Comparison of ENCODE assay signal across 1 cellular context in the genomic region with DNA sequence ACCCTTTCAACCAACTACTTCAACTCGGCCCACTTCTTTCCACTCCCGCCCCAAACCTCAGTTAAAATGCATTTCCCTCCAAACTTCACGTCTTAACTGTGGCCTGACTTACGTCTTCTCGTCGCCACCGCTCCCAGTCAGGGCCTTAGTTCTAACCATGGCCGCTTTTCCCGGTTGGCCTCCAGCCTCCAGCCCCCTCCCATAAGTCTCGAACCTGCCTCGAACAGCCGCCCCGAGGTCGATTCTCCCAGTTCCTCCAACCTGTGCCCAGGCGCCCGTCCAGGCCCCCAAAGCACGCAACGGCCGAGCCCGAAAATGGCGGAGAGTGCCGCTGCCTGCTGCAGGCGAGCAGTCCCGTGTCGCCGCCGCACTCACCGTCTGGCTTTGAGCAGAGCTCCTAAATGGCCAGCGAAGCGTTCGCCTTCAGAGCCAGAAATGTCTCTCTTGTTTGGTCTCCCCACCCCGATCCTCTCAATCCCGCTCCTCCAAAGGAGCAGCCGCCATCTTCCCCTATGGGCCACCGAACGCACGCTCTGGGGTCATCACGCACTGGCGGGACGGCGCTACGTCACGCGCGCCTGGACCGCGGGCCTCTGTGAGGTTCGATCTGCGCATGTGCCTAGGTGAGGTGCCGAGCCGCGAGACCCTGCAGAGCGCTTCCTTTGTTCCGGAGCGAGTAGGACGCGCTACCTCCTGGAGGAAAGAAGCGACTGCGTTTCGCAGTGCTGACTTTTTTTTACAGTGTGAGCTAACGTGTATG.
TF ChIP-seq lines count a peak whose summit lies in the region.

Gene WDR33 (minus strand): TSS at position 535 of the 760 bp plus-strand sequence. CDS start 40,190 bp downstream, outside the sequence.

TF ChIP-seq in HepG2, 621 proteins besides CTCF, POLR2A, EP300 and RAD21 (continued from another document and continues in another):
- TF ChIP-seq KLF6 (CRISPR knock-in tag; IDR thresholded peaks at IDR 0.05) (0 out of 2 replicates have a peak, but pooled peaks have one; percentile 22), ZNF501 (CRISPR knock-in tag; IDR thresholded peaks at IDR 0.05) (peak; percentile 94), ZNF446 (CRISPR knock-in tag; IDR thresholded peaks at IDR 0.05) (peak; percentile 84), ZMYM2 (CRISPR knock-in tag; IDR thresholded peaks at IDR 0.05) (0 out of 2 replicates have a peak, but pooled peaks have one; percentile 27), ZNF564 (CRISPR knock-in tag; IDR thresholded peaks at IDR 0.05) (peak; percentile 64; the same call in 1 of the 2 replicates), ZNF788 (CRISPR knock-in tag; IDR thresholded peaks at IDR 0.05; ENCODE audit: borderline replicate concordance) (peak; percentile 89), ZZZ3 (CRISPR knock-in tag; IDR thresholded peaks at IDR 0.05; ENCODE audit: borderline replicate concordance) (peak; percentile 84; the same call in 1 of the 2 replicates), ZFY (CRISPR knock-in tag; IDR thresholded peaks at IDR 0.05) (peak; percentile 95), ZEB1 (IDR thresholded peaks at IDR 0.05; ENCODE audit: insufficient replicate concordance, low read depth) (peak; percentile 67), AGO2 (optimal IDR thresholded peaks at IDR 0.05; ENCODE audit: low read depth, low read length) (peak; percentile 90), HDAC1 (CRISPR knock-in tag; IDR thresholded peaks at IDR 0.05) (peak; percentile 97), ZNF572 (CRISPR knock-in tag; IDR thresholded peaks at IDR 0.05) (no peak; the same call in 1 of the 2 replicates), CBX2 (IDR thresholded peaks at IDR 0.05; ENCODE audit: low read depth, low read length) (no peak), CBX2 (CRISPR knock-in tag; IDR thresholded peaks at IDR 0.05; ENCODE audit: low read depth) (no peak), MED1 (CRISPR knock-in tag; IDR thresholded peaks at IDR 0.05) (peak; percentile 71), IRF9 (CRISPR knock-in tag; IDR thresholded peaks at IDR 0.05; ENCODE audit: borderline replicate concordance) (peak; percentile 95), FOXA3 (CRISPR knock-in tag; IDR thresholded peaks at IDR 0.05) (peak; percentile 70), ZNF720 (CRISPR knock-in tag; IDR thresholded peaks at IDR 0.05) (peak; percentile 82; the same call in 1 of the 2 replicates), SETDB1 (CRISPR knock-in tag; IDR thresholded peaks at IDR 0.05; ENCODE audit: borderline replicate concordance) (no peak), SMAD3 (CRISPR knock-in tag; IDR thresholded peaks at IDR 0.05) (peak; percentile 44), ZNF709 (CRISPR knock-in tag; IDR thresholded peaks at IDR 0.05) (peak; percentile 93), ZSCAN30 (CRISPR knock-in tag; IDR thresholded peaks at IDR 0.05) (no peak), ZNF138 (CRISPR knock-in tag; IDR thresholded peaks at IDR 0.05; ENCODE audit: low read depth) (peak; percentile 74; the same call in 1 of the 2 replicates), NRL (CRISPR knock-in tag; IDR thresholded peaks at IDR 0.05; ENCODE audit: borderline replicate concordance) (peak; percentile 97), SALL2 (CRISPR knock-in tag; IDR thresholded peaks at IDR 0.05) (peak; percentile 95), ATF5 (CRISPR knock-in tag; IDR thresholded peaks at IDR 0.05; ENCODE audit: low read depth) (peak; percentile 93), ZSCAN29 (CRISPR knock-in tag; conservative IDR thresholded peaks at IDR 0.05) (peak; percentile 85), ZNF430 (CRISPR knock-in tag; IDR thresholded peaks at IDR 0.05) (peak; percentile 77; the same call in 1 of the 2 replicates), IRX3 (CRISPR knock-in tag; IDR thresholded peaks at IDR 0.05; ENCODE audit: borderline replicate concordance, low read depth) (0 out of 2 replicates have a peak, but pooled peaks have one; percentile 37), NCOA1 (CRISPR knock-in tag; IDR thresholded peaks at IDR 0.05) (peak; percentile 97), HNRNPH1 (optimal IDR thresholded peaks at IDR 0.05; ENCODE audit: low read depth, low read length) (no peak), ZFP36L2 (CRISPR knock-in tag; IDR thresholded peaks at IDR 0.05) (peak; percentile 76; the same call in 1 of the 2 replicates), ZNF839 (CRISPR knock-in tag; IDR thresholded peaks at IDR 0.05; ENCODE audit: borderline replicate concordance) (peak; percentile 87), ATF7 (IDR thresholded peaks at IDR 0.05) (no peak), ATF7 (CRISPR knock-in tag; IDR thresholded peaks at IDR 0.05) (peak; percentile 89; the same call in 1 of the 2 replicates), SRSF1 (optimal IDR thresholded peaks at IDR 0.05; ENCODE audit: low read depth, low read length) (peak; percentile 91), KAT8 (CRISPR knock-in tag; IDR thresholded peaks at IDR 0.05) (peak; percentile 95), ELF4 (CRISPR knock-in tag; IDR thresholded peaks at IDR 0.05; ENCODE audit: borderline replicate concordance) (0 out of 2 replicates have a peak, but pooled peaks have one; percentile 24), PHF5A (CRISPR knock-in tag; IDR thresholded peaks at IDR 0.05; ENCODE audit: low read depth, unreplicated experiment) (peak; percentile 97), CAMTA2 (CRISPR knock-in tag; IDR thresholded peaks at IDR 0.05; ENCODE audit: borderline replicate concordance) (0 out of 2 replicates have a peak, but pooled peaks have one; percentile 1), ZBTB3 (CRISPR knock-in tag; IDR thresholded peaks at IDR 0.05; ENCODE audit: borderline replicate concordance, low read depth) (peak; percentile 45; the same call in 1 of the 2 replicates), ZFP90 (CRISPR knock-in tag; IDR thresholded peaks at IDR 0.05; ENCODE audit: borderline replicate concordance) (peak; percentile 75; the same call in 1 of the 2 replicates), RARG (CRISPR knock-in tag; IDR thresholded peaks at IDR 0.05; ENCODE audit: low read depth) (0 out of 2 replicates have a peak, but pooled peaks have one; percentile 65), ZNF772 (CRISPR knock-in tag; IDR thresholded peaks at IDR 0.05) (peak; percentile 94), TCF7 (IDR thresholded peaks at IDR 0.05; ENCODE audit: low read depth) (no peak), REPIN1 (CRISPR knock-in tag; IDR thresholded peaks at IDR 0.05; ENCODE audit: borderline replicate concordance, low read depth) (peak; percentile 93), KDM5B (CRISPR knock-in tag; IDR thresholded peaks at IDR 0.05; ENCODE audit: borderline replicate concordance) (peak; percentile 97), ZNF614 (CRISPR knock-in tag; IDR thresholded peaks at IDR 0.05; ENCODE audit: borderline replicate concordance) (peak; percentile 84; the same call in 1 of the 2 replicates), IRF2 (CRISPR knock-in tag; IDR thresholded peaks at IDR 0.05) (peak; percentile 80), CREB3 (CRISPR knock-in tag; IDR thresholded peaks at IDR 0.05) (peak; percentile 25; the same call in 1 of the 2 replicates), ZNF737 (CRISPR knock-in tag; IDR thresholded peaks at IDR 0.05; ENCODE audit: borderline replicate concordance) (peak; percentile 71)
- TF ChIP-seq, protein P1, sequence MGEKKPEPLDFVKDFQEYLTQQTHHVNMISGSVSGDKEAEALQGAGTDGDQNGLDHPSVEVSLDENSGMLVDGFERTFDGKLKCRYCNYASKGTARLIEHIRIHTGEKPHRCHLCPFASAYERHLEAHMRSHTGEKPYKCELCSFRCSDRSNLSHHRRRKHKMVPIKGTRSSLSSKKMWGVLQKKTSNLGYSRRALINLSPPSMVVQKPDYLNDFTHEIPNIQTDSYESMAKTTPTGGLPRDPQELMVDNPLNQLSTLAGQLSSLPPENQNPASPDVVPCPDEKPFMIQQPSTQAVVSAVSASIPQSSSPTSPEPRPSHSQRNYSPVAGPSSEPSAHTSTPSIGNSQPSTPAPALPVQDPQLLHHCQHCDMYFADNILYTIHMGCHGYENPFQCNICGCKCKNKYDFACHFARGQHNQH (CRISPR knock-in tag; IDR thresholded peaks at IDR 0.05), result no peak; the same call in 1 of the 2 replicates
- TF ChIP-seq, protein P2, sequence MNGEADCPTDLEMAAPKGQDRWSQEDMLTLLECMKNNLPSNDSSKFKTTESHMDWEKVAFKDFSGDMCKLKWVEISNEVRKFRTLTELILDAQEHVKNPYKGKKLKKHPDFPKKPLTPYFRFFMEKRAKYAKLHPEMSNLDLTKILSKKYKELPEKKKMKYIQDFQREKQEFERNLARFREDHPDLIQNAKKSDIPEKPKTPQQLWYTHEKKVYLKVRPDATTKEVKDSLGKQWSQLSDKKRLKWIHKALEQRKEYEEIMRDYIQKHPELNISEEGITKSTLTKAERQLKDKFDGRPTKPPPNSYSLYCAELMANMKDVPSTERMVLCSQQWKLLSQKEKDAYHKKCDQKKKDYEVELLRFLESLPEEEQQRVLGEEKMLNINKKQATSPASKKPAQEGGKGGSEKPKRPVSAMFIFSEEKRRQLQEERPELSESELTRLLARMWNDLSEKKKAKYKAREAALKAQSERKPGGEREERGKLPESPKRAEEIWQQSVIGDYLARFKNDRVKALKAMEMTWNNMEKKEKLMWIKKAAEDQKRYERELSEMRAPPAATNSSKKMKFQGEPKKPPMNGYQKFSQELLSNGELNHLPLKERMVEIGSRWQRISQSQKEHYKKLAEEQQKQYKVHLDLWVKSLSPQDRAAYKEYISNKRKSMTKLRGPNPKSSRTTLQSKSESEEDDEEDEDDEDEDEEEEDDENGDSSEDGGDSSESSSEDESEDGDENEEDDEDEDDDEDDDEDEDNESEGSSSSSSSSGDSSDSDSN (CRISPR knock-in tag; IDR thresholded peaks at IDR 0.05), result peak; percentile 95
- TF ChIP-seq, protein P3, sequence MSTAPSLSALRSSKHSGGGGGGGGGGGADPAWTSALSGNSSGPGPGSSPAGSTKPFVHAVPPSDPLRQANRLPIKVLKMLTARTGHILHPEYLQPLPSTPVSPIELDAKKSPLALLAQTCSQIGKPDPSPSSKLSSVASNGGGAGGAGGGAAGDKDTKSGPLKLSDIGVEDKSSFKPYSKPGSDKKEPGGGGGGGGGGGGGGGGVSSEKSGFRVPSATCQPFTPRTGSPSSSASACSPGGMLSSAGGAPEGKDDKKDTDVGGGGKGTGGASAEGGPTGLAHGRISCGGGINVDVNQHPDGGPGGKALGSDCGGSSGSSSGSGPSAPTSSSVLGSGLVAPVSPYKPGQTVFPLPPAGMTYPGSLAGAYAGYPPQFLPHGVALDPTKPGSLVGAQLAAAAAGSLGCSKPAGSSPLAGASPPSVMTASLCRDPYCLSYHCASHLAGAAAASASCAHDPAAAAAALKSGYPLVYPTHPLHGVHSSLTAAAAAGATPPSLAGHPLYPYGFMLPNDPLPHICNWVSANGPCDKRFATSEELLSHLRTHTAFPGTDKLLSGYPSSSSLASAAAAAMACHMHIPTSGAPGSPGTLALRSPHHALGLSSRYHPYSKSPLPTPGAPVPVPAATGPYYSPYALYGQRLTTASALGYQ (CRISPR knock-in tag; IDR thresholded peaks at IDR 0.05), result peak; percentile 75
- TF ChIP-seq, protein P4, sequence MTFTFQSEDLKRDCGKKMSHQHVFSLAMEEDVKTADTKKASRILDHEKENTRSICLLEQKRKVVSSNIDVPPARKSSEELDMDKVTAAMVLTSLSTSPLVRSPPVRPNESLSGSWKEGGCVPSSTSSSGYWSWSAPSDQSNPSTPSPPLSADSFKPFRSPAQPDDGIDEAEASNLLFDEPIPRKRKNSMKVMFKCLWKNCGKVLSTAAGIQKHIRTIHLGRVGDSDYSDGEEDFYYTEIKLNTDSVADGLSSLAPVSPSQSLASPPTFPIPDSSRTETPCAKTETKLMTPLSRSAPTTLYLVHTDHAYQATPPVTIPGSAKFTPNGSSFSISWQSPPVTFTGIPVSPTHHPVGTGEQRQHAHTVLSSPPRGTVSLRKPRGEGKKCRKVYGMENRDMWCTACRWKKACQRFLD (CRISPR knock-in tag; IDR thresholded peaks at IDR 0.05; ENCODE audit: borderline replicate concordance), result peak; percentile 88; the same call in 1 of the 2 replicates
- TF ChIP-seq, protein P5, sequence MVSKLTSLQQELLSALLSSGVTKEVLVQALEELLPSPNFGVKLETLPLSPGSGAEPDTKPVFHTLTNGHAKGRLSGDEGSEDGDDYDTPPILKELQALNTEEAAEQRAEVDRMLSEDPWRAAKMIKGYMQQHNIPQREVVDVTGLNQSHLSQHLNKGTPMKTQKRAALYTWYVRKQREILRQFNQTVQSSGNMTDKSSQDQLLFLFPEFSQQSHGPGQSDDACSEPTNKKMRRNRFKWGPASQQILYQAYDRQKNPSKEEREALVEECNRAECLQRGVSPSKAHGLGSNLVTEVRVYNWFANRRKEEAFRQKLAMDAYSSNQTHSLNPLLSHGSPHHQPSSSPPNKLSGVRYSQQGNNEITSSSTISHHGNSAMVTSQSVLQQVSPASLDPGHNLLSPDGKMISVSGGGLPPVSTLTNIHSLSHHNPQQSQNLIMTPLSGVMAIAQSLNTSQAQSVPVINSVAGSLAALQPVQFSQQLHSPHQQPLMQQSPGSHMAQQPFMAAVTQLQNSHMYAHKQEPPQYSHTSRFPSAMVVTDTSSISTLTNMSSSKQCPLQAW (CRISPR knock-in tag; IDR thresholded peaks at IDR 0.05), result peak; percentile 93
- TF ChIP-seq, protein P6, sequence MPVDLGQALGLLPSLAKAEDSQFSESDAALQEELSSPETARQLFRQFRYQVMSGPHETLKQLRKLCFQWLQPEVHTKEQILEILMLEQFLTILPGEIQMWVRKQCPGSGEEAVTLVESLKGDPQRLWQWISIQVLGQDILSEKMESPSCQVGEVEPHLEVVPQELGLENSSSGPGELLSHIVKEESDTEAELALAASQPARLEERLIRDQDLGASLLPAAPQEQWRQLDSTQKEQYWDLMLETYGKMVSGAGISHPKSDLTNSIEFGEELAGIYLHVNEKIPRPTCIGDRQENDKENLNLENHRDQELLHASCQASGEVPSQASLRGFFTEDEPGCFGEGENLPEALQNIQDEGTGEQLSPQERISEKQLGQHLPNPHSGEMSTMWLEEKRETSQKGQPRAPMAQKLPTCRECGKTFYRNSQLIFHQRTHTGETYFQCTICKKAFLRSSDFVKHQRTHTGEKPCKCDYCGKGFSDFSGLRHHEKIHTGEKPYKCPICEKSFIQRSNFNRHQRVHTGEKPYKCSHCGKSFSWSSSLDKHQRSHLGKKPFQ (CRISPR knock-in tag; IDR thresholded peaks at IDR 0.05; ENCODE audit: insufficient replicate concordance), result peak; percentile 67
